ENCODE assay signal across 16 cellular contexts in the genomic region with DNA sequence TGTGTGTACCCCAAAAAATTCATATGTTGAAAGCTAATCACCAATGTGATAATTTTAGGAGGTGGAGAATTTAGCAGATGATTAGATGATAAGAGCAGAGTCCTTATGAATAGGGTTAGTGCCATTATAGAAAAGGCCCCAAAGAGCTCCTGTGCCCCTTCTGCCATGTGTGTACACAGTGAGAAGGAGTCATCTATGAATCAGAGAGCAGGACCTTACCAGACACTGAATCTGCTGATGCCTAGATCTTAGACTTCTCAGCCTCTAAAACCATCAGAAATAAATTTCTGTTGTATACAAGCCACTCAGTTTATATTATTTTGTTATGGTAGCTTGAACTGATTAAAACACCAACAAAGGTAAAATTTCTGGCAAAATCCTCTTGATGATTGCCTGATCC.
"Had no signal": no experiment of that assay in that cellular context is flagged by ENCODE, and none has a peak within 500 bp of the region (broad histone marks: within the 10 kb centered on the region; RNA-seq: fewer than 3 reads in every experiment).

No MANE protein-coding gene starts in this region.

- FAIRE-seq: endothelial cell of umbilical vein had no signal

- H3K79me2 ChIP-seq: parathyroid adenoma had no signal

- H3K4me3 Mint-ChIP-seq: activated naive CD8-positive, alpha-beta T cell treated with anti-CD3 and anti-CD28 coated beads, Interleukin-2, amount 10 ng/mL, durations not matched to agents 7 days and 5 days; stimulated activated effector memory CD8-positive, alpha-beta T cell treated with anti-CD3 and anti-CD28 coated beads, Interleukin-12 subunit alpha, Interleukin-12 subunit beta, amount 100 ng/mL, for 72 hours had no signal

- H3K9ac ChIP-seq: parathyroid adenoma had no signal

- H3K9me3 ChIP-seq: gastrocnemius medialis, lower lobe of right lung, sigmoid colon had no signal

- DNase-seq: activated CD4-positive, CD25-positive, alpha-beta regulatory T cell treated with anti-CD3 and anti-CD28 coated beads, Interleukin-2, amount 50 U/mL, for 72 hours; activated naive CD4-positive, alpha-beta T cell; activated naive CD8-positive, alpha-beta T cell treated with anti-CD3 and anti-CD28 coated beads, Interleukin-2, amount 10 ng/mL, durations not matched to agents 7 days and 5 days; activated T-cell treated with anti-CD3 and anti-CD28 coated beads for 4 hours; brain microvascular endothelial cell; cortex of kidney; effector CD4-positive, alpha-beta T cell; gastrocnemius medialis; left cardiac atrium; lower lobe of right lung; sigmoid colon; stimulated activated CD4-positive, alpha-beta T cell treated with anti-CD3 and anti-CD28 coated beads, Interleukin-12 subunit alpha, Interleukin-12 subunit beta, amount 100 ng/mL, for 4 hours; stimulated activated CD4-positive, alpha-beta T cell treated with anti-CD3 and anti-CD28 coated beads, Interleukin-2, amount 100 ng/mL, for 24 hours had no signal

- H3K36me3 Mint-ChIP-seq: activated naive CD8-positive, alpha-beta T cell treated with anti-CD3 and anti-CD28 coated beads, Interleukin-2, amount 10 ng/mL, durations not matched to agents 7 days and 5 days; stimulated activated effector memory CD8-positive, alpha-beta T cell treated with anti-CD3 and anti-CD28 coated beads, Interleukin-12 subunit alpha, Interleukin-12 subunit beta, amount 100 ng/mL, for 72 hours had no signal

- H2AFZ ChIP-seq: parathyroid adenoma had no signal

- H3K36me3 ChIP-seq: brain microvascular endothelial cell, gastrocnemius medialis, lower lobe of right lung, sigmoid colon had no signal

- H3K27ac ChIP-seq: brain microvascular endothelial cell, gastrocnemius medialis, lower lobe of right lung, parathyroid adenoma, sigmoid colon had no signal

- H3K4me1 Mint-ChIP-seq: activated naive CD8-positive, alpha-beta T cell treated with anti-CD3 and anti-CD28 coated beads, Interleukin-2, amount 10 ng/mL, durations not matched to agents 7 days and 5 days; stimulated activated effector memory CD8-positive, alpha-beta T cell treated with anti-CD3 and anti-CD28 coated beads, Interleukin-12 subunit alpha, Interleukin-12 subunit beta, amount 100 ng/mL, for 72 hours had no signal

- H3K27me3 Mint-ChIP-seq: activated naive CD8-positive, alpha-beta T cell treated with anti-CD3 and anti-CD28 coated beads, Interleukin-2, amount 10 ng/mL, durations not matched to agents 7 days and 5 days had no signal

- ATAC-seq: gastrocnemius medialis; lower lobe of right lung; stimulated activated effector memory CD8-positive, alpha-beta T cell treated with anti-CD3 and anti-CD28 coated beads, Interleukin-12 subunit alpha, Interleukin-12 subunit beta, amount 100 ng/mL, for 72 hours had no signal

- H3K27ac Mint-ChIP-seq: activated naive CD8-positive, alpha-beta T cell treated with anti-CD3 and anti-CD28 coated beads, Interleukin-2, amount 10 ng/mL, durations not matched to agents 7 days and 5 days; stimulated activated effector memory CD8-positive, alpha-beta T cell treated with anti-CD3 and anti-CD28 coated beads, Interleukin-12 subunit alpha, Interleukin-12 subunit beta, amount 100 ng/mL, for 72 hours had no signal

- H3K4me3 ChIP-seq: gastrocnemius medialis, lower lobe of right lung, sigmoid colon had no signal

- H3K4me1 ChIP-seq: gastrocnemius medialis, lower lobe of right lung, parathyroid adenoma, sigmoid colon had no signal

- H3K27me3 ChIP-seq: brain microvascular endothelial cell, gastrocnemius medialis, sigmoid colon had no signal
